In genomic region chr1:67748630-67749029, GRCh38 we compare ENCODE assay signal across 9 cellular contexts.
DNase-seq lines count a peak whose midpoint lies in the region; ATAC-seq and TF ChIP-seq lines count a peak whose summit lies in the region.
"Had no signal": no experiment of that assay in that cellular context is flagged by ENCODE, and none has a peak within 500 bp of the region (broad histone marks: within the 10 kb centered on the region; RNA-seq: fewer than 3 reads in every experiment).

No MANE protein-coding gene starts in this region.

- H3K4me1 ChIP-seq in esophagus (ENCODE audit: control insufficient read depth in 2 of 2, insufficient read depth in 2 of 2, low read length in 1 of 2) (peaks cover 5% of the 10 kb centered on the region in 2 donors), psoas muscle (peaks cover 39% of the 10 kb centered on the region)

- H3K4me3 Mint-ChIP-seq in activated T-cell treated with anti-CD3 and anti-CD28 coated beads, Interleukin-2, amount 50 U/mL, for 4 hours = no peak overlapping the region
- H3K4me3 Mint-ChIP-seq: naive B cell had no signal

- peaks cover 16% of the 10 kb centered on the region for H3K27me3 Mint-ChIP-seq in activated T-cell treated with anti-CD3 and anti-CD28 coated beads, Interleukin-2, amount 50 U/mL, for 4 hours (ENCODE audit: low read depth)

- 6 to 9% methylated on average over 2 of the region's 2 CpGs for WGBS in esophagus, 2 donors
- WGBS in psoas muscle, 3 donors = 0 to 12% (median 3%) methylated on average over 2 of the region's 2 CpGs

- peak overlapping the region in 1 of 2 donors; percentile 5 for H3K4me3 ChIP-seq in esophagus (ENCODE audit: low read depth in 1 of 2, low read length in 2 of 2)
- H3K4me3 ChIP-seq in psoas muscle = peak overlapping the region; percentile 26

- DNase-seq in Daoy (ENCODE audit: low read depth) (peak; percentile 75), H4 (ENCODE audit: low spot score) (peak; percentile 83), NCI-H2029 (lab: John Stamatoyannopoulos, UW) (peak; percentile 50), psoas muscle (no peak), SKM-1 treated with dmso at 0.1 percent for 144 hours (lab: John Stamatoyannopoulos, UW; ENCODE audit: unreplicated experiment) (no peak)
- no peak for DNase-seq in activated CD8-positive, alpha-beta memory T cell treated with anti-CD3 and anti-CD28 coated beads for 24 hours
- DNase-seq in activated T-cell treated with anti-CD3 and anti-CD28 coated beads, Interleukin-2, amount 50 U/mL, for 4 hours = no peak
- DNase-seq: naive B cell had no signal

- H3K9me3 ChIP-seq in esophagus (ENCODE audit: control insufficient read depth in 2 of 2, insufficient read depth in 1 of 2, low read depth in 1 of 2, low read length in 1 of 2) = no peaks in the 10 kb centered on the region
- H3K9me3 ChIP-seq in psoas muscle = no peaks in the 10 kb centered on the region

- intact Hi-C loops in psoas muscle (cut with DNase I) = no loop called here

- no peaks in the 10 kb centered on the region for H3K27me3 ChIP-seq in esophagus (ENCODE audit: control insufficient read depth in 1 of 2, insufficient read depth in 2 of 2, low read length in 2 of 2)
- no peaks in the 10 kb centered on the region for H3K27me3 ChIP-seq in psoas muscle (ENCODE audit: insufficient read depth in 3 of 3, low read length in 2 of 3)

- no peaks in the 10 kb centered on the region for H3K36me3 Mint-ChIP-seq in activated T-cell treated with anti-CD3 and anti-CD28 coated beads, Interleukin-2, amount 50 U/mL, for 4 hours (ENCODE audit: insufficient read depth)
- H3K36me3 Mint-ChIP-seq: naive B cell had no signal

- H3K9me3 Mint-ChIP-seq in activated T-cell treated with anti-CD3 and anti-CD28 coated beads, Interleukin-2, amount 50 U/mL, for 4 hours = no peaks in the 10 kb centered on the region
- H3K9me3 Mint-ChIP-seq: naive B cell had no signal

- H3K27ac ChIP-seq in esophagus (ENCODE audit: low read depth in 2 of 2, low read length in 1 of 2) (peak overlapping the region; percentile 96 to 99), psoas muscle (peak overlapping the region; percentile 37)

- H3K36me3 ChIP-seq in esophagus (ENCODE audit: control insufficient read depth in 2 of 2, insufficient read depth in 2 of 2, low read length in 1 of 2) (peaks cover 0 to 3% of the 10 kb centered on the region in 2 donors), psoas muscle (ENCODE audit: insufficient read depth in 1 of 2, low read depth in 1 of 2) (no peaks in the 10 kb centered on the region)

- no peak for TF ChIP-seq CTCF in psoas muscle (IDR thresholded peaks at IDR 0.05)

- peaks cover 13% of the 10 kb centered on the region for H3K4me1 Mint-ChIP-seq in activated T-cell treated with anti-CD3 and anti-CD28 coated beads, Interleukin-2, amount 50 U/mL, for 4 hours (ENCODE audit: low read depth)
- H3K4me1 Mint-ChIP-seq: naive B cell had no signal

- ATAC-seq in psoas muscle = peak; percentile 52 to 73 (median 59)
- no peak for ATAC-seq in activated T-cell treated with anti-CD3 and anti-CD28 coated beads, Interleukin-2, amount 50 U/mL, for 4 hours

Comparison
In these comparisons a context has a peak if more than half of its experiments do, and no peak if none do; other contexts are left out.
1. DNase-seq: peak in Daoy (single experiment), H4 (single experiment) and NCI-H2029 (single experiment); none in psoas muscle (0 of 2), activated CD8-positive, alpha-beta memory T cell treated with anti-CD3 and anti-CD28 coated beads for 24 hours (single experiment), activated T-cell treated with anti-CD3 and anti-CD28 coated beads, Interleukin-2, amount 50 U/mL, for 4 hours (single experiment) and SKM-1 treated with dmso at 0.1 percent for 144 hours (single experiment).
2. ATAC-seq: peak in psoas muscle (4 of 4); none in activated T-cell treated with anti-CD3 and anti-CD28 coated beads, Interleukin-2, amount 50 U/mL, for 4 hours (0 of 2).